Comparison of ENCODE assay signal across 21 cellular contexts in the genomic region with DNA sequence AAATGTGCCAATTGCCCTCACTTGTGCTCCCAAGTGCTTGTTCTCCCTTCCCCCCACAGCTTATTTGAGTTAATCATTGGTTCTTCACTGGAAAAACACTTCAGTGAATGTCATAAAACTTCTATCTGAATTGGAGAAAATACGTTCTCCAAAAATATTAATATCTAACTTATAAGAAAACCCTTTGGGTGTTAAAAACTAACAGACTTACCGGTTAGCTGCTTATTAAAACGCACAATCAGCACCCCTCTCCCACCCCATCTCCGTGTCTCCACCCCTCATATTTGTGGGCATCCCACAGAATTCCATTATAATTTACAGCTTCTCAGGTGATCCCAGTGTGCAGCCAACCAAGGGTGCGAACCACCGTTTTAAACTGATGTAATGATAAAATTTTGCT. TPM values are rescaled to one million over a fixed set of nuclear protein-coding genes. Genes with fewer than 3 reads are reported as not detected.
A peak's percentile ranks its signal among the peaks of the same experiment; 100 is the strongest.
DNase-seq lines count a peak whose midpoint lies in the region; ATAC-seq, FAIRE-seq and TF ChIP-seq lines count a peak whose summit lies in the region.
"Had no signal": no experiment of that assay in that cellular context is flagged by ENCODE, and none has a peak within 500 bp of the region (broad histone marks: within the 10 kb centered on the region; RNA-seq: fewer than 3 reads in every experiment).

No MANE protein-coding gene starts in this region.

- H3K9me3 Mint-ChIP-seq in nephron: no peaks in the 10 kb centered on the region
- H3K9me3 Mint-ChIP-seq: CD4-positive, alpha-beta T cell; H9 had no signal

- CTCF ChIA-PET in HepG2 (lab: Yijun Ruan, JAX; ENCODE audit: low intra/inter-chr PET ratio, low total read pairs): no interaction called here

- no peaks in the 10 kb centered on the region for H3K27me3 ChIP-seq in HepG2 (ENCODE audit: control insufficient read depth in 1 of 2, insufficient read depth in 2 of 2, low read length in 2 of 2)

- H3K27ac ChIP-seq in HepG2 (ENCODE audit: extremely low read length, insufficient read depth, low read length): no peak overlapping the region
- H3K27ac ChIP-seq: C4-2B, HL-60 had no signal

- no peak for TF ChIP-seq RAD21 in HepG2 (CRISPR knock-in tag; IDR thresholded peaks at IDR 0.05)

- peaks cover 24% of the 10 kb centered on the region for H3K36me3 Mint-ChIP-seq in nephron (ENCODE audit: low read depth)

- no peak overlapping the region for H3K4me3 ChIP-seq in HepG2 (replicated peaks in 1 of 3; ENCODE audit: insufficient read depth in 1 of 3, low read depth in 2 of 3, low read length in 3 of 3)
- H3K4me3 ChIP-seq: K562 had no signal

- intact Hi-C loops in HepG2 (cut with micrococcal nuclease; ENCODE audit: unreplicated experiment): no loop called here

- no peaks in the 10 kb centered on the region for H3K9me3 ChIP-seq in HepG2 (ENCODE audit: low read length)
- H3K9me3 ChIP-seq: Caco-2 had no signal

- no peaks in the 10 kb centered on the region for H3K27me3 Mint-ChIP-seq in nephron (ENCODE audit: low read depth)
- H3K27me3 Mint-ChIP-seq: CD4-positive, alpha-beta T cell had no signal

- peak overlapping the region; percentile 40 to 83 (median 65) for H3K27ac Mint-ChIP-seq in nephron
- H3K27ac Mint-ChIP-seq: CD4-positive, alpha-beta T cell had no signal

- no peak overlapping the region for H2AFZ ChIP-seq in HepG2 (ENCODE audit: low read length)

- no peaks in the 10 kb centered on the region for H3K4me1 ChIP-seq in HepG2 (ENCODE audit: insufficient read depth, low read length)

- H3K4me2 ChIP-seq in HepG2 (ENCODE audit: low read depth, low read length): no peak overlapping the region

- TF ChIP-seq EP300 in HepG2 (IDR thresholded peaks at IDR 0.05; ENCODE audit: low read depth in 2 of 2, low read length in 2 of 2) (no peak), HepG2 (CRISPR knock-in tag; IDR thresholded peaks at IDR 0.05; ENCODE audit: borderline replicate concordance) (no peak)

- TF ChIP-seq POLR2A in HepG2 (IDR thresholded peaks at IDR 0.05; ENCODE audit: insufficient read depth in 1 of 2, low read depth in 2 of 2, low read length in 2 of 2): no peak

- peaks cover 35% of the 10 kb centered on the region for H3K4me1 Mint-ChIP-seq in nephron

- TF ChIP-seq CTCF in nephron (IDR thresholded peaks at IDR 0.05; ENCODE audit: unreplicated experiment in 3 of 3) (no peak), HepG2 (CRISPR knock-in tag; IDR thresholded peaks at IDR 0.05) (no peak)

- POLR2A ChIA-PET in HepG2 (lab: Yijun Ruan, JAX): no interaction called here

- in situ Hi-C loops in HepG2 (cut with HindIII; ENCODE audit: extremely low pct_ligation_motif_present, low pct_unique_long_range_greater_than_20kb): no loop called here

- H3K4me3 Mint-ChIP-seq in nephron: peak overlapping the region in 1 of 3 experiments; percentile 41
- H3K4me3 Mint-ChIP-seq: CD4-positive, alpha-beta T cell; H9 had no signal

- H3K9ac ChIP-seq in HepG2 (ENCODE audit: insufficient read depth, low read depth, low read length): no peak overlapping the region

- 96% methylated on average over 6 of the region's 6 CpGs for WGBS in HepG2 (ENCODE audit: low lambda C conversion rate)

- no peaks in the 10 kb centered on the region; the same call in 1 of the 2 replicates for H4K20me1 ChIP-seq in HepG2 (ENCODE audit: insufficient read depth, low read length)

- H3K79me2 ChIP-seq in HepG2 (ENCODE audit: insufficient read depth, low read length): peaks cover 2% of the 10 kb centered on the region

- FAIRE-seq in RCC 7860 (lab: Jason Lieb, UNC): peak; percentile 97
- no peak for FAIRE-seq in HepG2 (lab: Jason Lieb, UNC)
- FAIRE-seq: A204.1, GM12892, GM18507, K562 had no signal

- no peak for ATAC-seq in HepG2
- ATAC-seq: K562 had no signal

- no peaks in the 10 kb centered on the region for H3K36me3 ChIP-seq in HepG2 (replicated peaks in 1 of 2; ENCODE audit: control insufficient read depth in 1 of 2, insufficient read depth in 2 of 2, low read length in 2 of 2)

- BruUV-seq in HepG2 (replicated peaks; lab: Mats Ljungman, UMichigan): no TSS peak

- DNase-seq in RCC 7860 (ENCODE audit: low spot score): peak; percentile 26
- peak; percentile 53 for DNase-seq in kidney glomerular epithelial cell (lab: John Stamatoyannopoulos, UW)
- no peak for DNase-seq in midbrain (lab: John Stamatoyannopoulos, UW)
- DNase-seq in activated CD4-positive, alpha-beta T cell treated with anti-CD3 and anti-CD28 coated beads for 4 hours: no peak
- no peak for DNase-seq in HepG2 (ENCODE audit: low spot score)
- DNase-seq: AML-193; Caco-2; CD4-positive, alpha-beta T cell; DMS153; DMS79; GDM1; GOT3; H9; IMR-90 had no signal

TF ChIP-seq in HepG2, 621 proteins besides CTCF, POLR2A, EP300 and RAD21:
- TF ChIP-seq MAFK (conservative IDR thresholded peaks at IDR 0.05 in 1 of 2, IDR thresholded peaks at IDR 0.05 in 1 of 2; ENCODE audit: low read length in 2 of 2): 0 out of 4 replicates have a peak, but pooled peaks of 1 of the 2 experiments have one; percentile 21
- no peak for TF ChIP-seq KLF9 (CRISPR knock-in tag; IDR thresholded peaks at IDR 0.05; ENCODE audit: low read depth)
- TF ChIP-seq CBFB (CRISPR knock-in tag; IDR thresholded peaks at IDR 0.05): no peak

RNA-seq across cellular contexts. Expression of gene PLEKHA5, which starts 31.7 kb away (rescaled TPM):
- total RNA-seq in HepG2 (2016; rRNA removed; fragmentation: Illumina TruSeq; extraction: Trizol): 15.4 and 18.3 TPM in 2 replicates
- total RNA-seq in HepG2 (2016; cell fraction: cytosol; rRNA removed; fragmentation: Illumina TruSeq; extraction: Trizol; ENCODE audit: low read depth): 7.4 and 7.7 TPM in 2 replicates
- total RNA-seq in HepG2 (2016; cell fraction: insoluble cytoplasmic fraction; rRNA removed; fragmentation: Illumina TruSeq; extraction: Trizol): 15.1 and 18.8 TPM in 2 replicates
- 9.7 and 11.5 TPM in 2 replicates for total RNA-seq in HepG2 (2016; cell fraction: membrane; rRNA removed; fragmentation: Illumina TruSeq; extraction: Trizol)
- 37.5 TPM in 2 replicates for total RNA-seq in HepG2 (2016; cell fraction: nucleus; rRNA removed; fragmentation: Illumina TruSeq; extraction: Trizol)
- polyA plus RNA-seq in HepG2 (2011; rRNA removed): 4.2 TPM in 2 replicates
- 1.9 and 3.2 TPM in 2 replicates for polyA plus RNA-seq in HepG2 (2011; cell fraction: cytosol; rRNA removed)
- 4.5 and 5.1 TPM in 2 replicates for polyA plus RNA-seq in HepG2 (2011; cell fraction: nucleus; rRNA removed)
- 8.3 and 9.2 TPM in 2 replicates for polyA plus RNA-seq in HepG2 (2012)
- polyA plus RNA-seq in HepG2 (2016; cell fraction: cytosol; fragmentation: Illumina TruSeq; extraction: Trizol; ENCODE audit: low read depth): 2.1 and 2.5 TPM in 2 replicates
- 18.8 and 19.1 TPM in 2 replicates for polyA plus RNA-seq in HepG2 (2016; cell fraction: insoluble cytoplasmic fraction; fragmentation: Illumina TruSeq; extraction: Trizol; ENCODE audit: low read depth)
- 5.4 and 6.0 TPM in 2 replicates for polyA plus RNA-seq in HepG2 (2016; cell fraction: membrane; fragmentation: Illumina TruSeq; extraction: Trizol; ENCODE audit: low read depth)
- polyA plus RNA-seq in HepG2 (2016; cell fraction: nucleus; fragmentation: Illumina TruSeq; extraction: Trizol; ENCODE audit: insufficient read depth, low read depth): 18.7 and 20.9 TPM in 2 replicates
- 6.9 and 7.2 TPM in 2 replicates for polyA minus RNA-seq in HepG2 (2011; rRNA and poly(A)+ RNA removed; ENCODE audit: low replicate concordance)
- polyA minus RNA-seq in HepG2 (2011; cell fraction: cytosol; rRNA and poly(A)+ RNA removed): 5.7 and 7.0 TPM in 2 replicates
- polyA minus RNA-seq in HepG2 (2011; cell fraction: nucleus; rRNA and poly(A)+ RNA removed): 47.4 and 51.5 TPM in 2 replicates

Comparison
In these comparisons a context has a peak if more than half of its experiments do, and no peak if none do; other contexts are left out.
1. DNase-seq: peak in RCC 7860 (single experiment) and kidney glomerular epithelial cell (single experiment); none in midbrain (single experiment), activated CD4-positive, alpha-beta T cell treated with anti-CD3 and anti-CD28 coated beads for 4 hours (0 of 2) and HepG2 (single experiment).